In the genomic region with DNA sequence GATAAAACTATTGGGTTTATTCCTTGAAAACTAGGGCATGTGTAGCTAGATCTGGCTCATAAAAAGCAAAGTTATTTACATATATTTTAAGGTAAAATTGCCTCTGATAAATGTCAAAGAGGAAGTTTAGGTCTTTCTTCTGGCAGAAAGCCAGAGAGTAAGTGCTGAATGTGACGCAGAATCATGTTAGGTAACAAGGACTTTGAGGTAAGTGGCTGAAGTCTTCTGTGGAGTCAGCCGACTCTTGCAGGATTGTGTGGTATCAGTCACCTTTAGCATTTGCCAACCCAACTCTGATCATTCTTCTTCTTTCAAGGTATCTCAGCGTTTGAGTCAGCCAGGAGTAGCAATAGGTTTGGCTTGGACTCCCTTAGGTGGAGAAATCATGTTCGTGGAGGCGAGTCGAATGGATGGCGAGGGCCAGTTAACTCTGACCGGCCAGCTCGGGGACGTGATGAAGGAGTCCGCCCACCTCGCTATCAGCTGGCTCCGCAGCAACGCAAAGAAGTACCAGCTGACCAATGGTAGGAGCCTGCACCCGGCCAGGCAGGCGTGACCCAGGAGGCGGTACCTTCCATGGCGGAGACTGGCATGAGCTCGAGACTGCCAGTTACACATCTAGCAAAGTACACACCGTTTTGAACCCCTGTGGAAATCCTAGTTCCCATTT, we compare ENCODE assay signal across 2 cellular contexts.
TF ChIP-seq lines count a peak whose summit lies in the region.

No MANE protein-coding gene starts in this region.

TF ChIP-seq in GM12878, 131 proteins besides CTCF, POLR2A, EP300 and RAD21:
- no peak for TF ChIP-seq SUZ12 (IDR thresholded peaks at IDR 0.05; ENCODE audit: unreplicated experiment)
TF ChIP-seq in GM12878: peak in this region for 0.

TF ChIP-seq in HepG2, 621 proteins besides CTCF, POLR2A, EP300 and RAD21:
- TF ChIP-seq ZFY (CRISPR knock-in tag; IDR thresholded peaks at IDR 0.05) (no peak), ZNF281 (CRISPR knock-in tag; IDR thresholded peaks at IDR 0.05; ENCODE audit: borderline replicate concordance) (no peak), TAF15 (IDR thresholded peaks at IDR 0.05; ENCODE audit: low read depth, low read length, poor library complexity, severe bottlenecking) (no peak), KLF6 (CRISPR knock-in tag; IDR thresholded peaks at IDR 0.05) (no peak), BHLHE40 (IDR thresholded peaks at IDR 0.05; ENCODE audit: low read length) (no peak), POLR2G (IDR thresholded peaks at IDR 0.05; ENCODE audit: low read depth, low read length) (peak; percentile 46; the same call in 1 of the 2 replicates), HMG20B (CRISPR knock-in tag; conservative IDR thresholded peaks at IDR 0.05) (no peak), HNF4G (IDR thresholded peaks at IDR 0.05; ENCODE audit: borderline replicate concordance, low read depth, low read length) (no peak), HNF4G (CRISPR knock-in tag; IDR thresholded peaks at IDR 0.05; ENCODE audit: borderline replicate concordance, low read depth) (no peak), ZNF33B (CRISPR knock-in tag; IDR thresholded peaks at IDR 0.05) (no peak), TMF1 (CRISPR knock-in tag; IDR thresholded peaks at IDR 0.05; ENCODE audit: low read depth) (no peak), RBM22 (optimal IDR thresholded peaks at IDR 0.05; ENCODE audit: low read length) (peak; percentile 26), TEAD2 (CRISPR knock-in tag; IDR thresholded peaks at IDR 0.05) (no peak), ZNF772 (CRISPR knock-in tag; IDR thresholded peaks at IDR 0.05) (no peak)
- TF ChIP-seq, protein P1, sequence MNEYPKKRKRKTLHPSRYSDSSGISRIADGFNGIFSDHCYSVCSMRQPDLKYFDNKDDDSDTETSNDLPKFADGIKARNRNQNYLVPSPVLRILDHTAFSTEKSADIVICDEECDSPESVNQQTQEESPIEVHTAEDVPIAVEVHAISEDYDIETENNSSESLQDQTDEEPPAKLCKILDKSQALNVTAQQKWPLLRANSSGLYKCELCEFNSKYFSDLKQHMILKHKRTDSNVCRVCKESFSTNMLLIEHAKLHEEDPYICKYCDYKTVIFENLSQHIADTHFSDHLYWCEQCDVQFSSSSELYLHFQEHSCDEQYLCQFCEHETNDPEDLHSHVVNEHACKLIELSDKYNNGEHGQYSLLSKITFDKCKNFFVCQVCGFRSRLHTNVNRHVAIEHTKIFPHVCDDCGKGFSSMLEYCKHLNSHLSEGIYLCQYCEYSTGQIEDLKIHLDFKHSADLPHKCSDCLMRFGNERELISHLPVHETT (CRISPR knock-in tag; conservative IDR thresholded peaks at IDR 0.05), result no peak
